In the genomic region with DNA sequence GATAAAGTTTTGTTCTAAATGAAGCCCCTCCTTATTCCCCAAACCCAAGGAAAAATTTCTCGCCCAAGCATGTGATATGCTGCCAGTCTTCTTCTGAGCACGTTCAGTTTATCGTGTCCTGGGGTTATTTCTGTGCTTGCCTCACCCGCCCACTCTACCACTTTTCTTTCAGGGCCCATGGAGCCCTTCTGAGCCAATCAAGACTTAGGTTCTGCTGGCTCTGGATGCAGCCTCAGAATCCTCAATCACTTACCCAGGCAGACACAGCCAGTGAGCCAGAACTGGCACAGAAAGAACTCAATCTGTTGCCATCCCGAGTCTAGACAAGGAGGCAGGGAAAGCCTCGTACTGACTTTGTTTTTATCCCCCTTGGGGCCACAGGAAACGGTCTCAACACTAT, we compare ENCODE assay signal across 9 cellular contexts. TPM values are rescaled to one million over a fixed set of nuclear protein-coding genes. Genes with fewer than 3 reads are reported as not detected.
"Had no signal": no experiment of that assay in that cellular context is flagged by ENCODE, and none has a peak within 500 bp of the region (broad histone marks: within the 10 kb centered on the region; RNA-seq: fewer than 3 reads in every experiment).

No MANE protein-coding gene starts in this region.

- FAIRE-seq: H1, H54, HTR-8/SVneo, K562 had no signal

- H3K27ac ChIP-seq: GM23248 had no signal

- DNase-seq: GM23248, H9, HCEC 1CT, IMR-90 had no signal

- H3K4me3 Mint-ChIP-seq: H9 had no signal

- H3K4me3 ChIP-seq: GM23248, K562 had no signal

- ATAC-seq: K562 had no signal

- H2AFZ ChIP-seq: GM23248 had no signal

RNA-seq across cellular contexts. Expression of a gene that starts 34.1 kb away (rescaled TPM):
- total RNA-seq: H1, H9, HT-29, K562 had no signal
- polyA plus RNA-seq: K562 had no signal
